ENCODE assay signal across 9 cellular contexts in the genomic region with DNA sequence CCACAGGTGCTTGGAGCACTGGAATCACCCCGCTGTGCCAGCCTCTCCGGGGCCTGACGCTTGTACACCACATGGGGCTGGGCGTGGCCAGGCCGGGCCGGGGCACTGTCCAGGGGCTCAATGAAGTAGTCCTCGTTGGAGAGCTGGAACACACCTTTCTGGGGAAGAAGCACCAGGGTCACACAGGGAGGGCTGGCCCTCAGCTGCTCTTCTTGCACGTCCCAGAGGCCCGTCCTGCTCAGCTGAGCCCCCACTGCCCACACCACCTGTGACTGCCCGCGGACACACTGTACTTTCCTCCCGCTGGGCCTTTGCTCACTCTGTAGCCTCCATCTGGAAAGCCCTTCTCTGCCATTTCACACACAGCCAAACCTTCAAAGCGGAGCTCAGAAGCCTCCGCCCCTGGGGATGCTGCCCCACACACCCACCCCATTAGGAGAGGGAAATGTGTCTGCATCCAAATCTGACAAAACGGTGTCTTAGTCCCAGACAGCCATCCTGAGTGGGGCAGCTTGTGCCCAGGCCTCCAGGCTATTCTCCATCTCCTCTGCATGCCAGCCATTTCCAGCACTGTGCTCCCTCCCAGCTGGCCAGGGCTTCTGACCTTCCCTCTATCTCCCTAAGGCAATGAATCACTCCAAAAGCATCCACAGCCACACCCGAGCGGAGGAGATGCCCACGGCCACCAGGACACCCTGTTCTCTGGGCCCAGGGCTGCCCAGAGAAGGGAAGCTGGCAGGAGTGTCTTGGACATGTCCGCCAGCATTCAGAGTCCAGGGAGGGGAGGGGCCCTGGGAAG. TPM values are rescaled to one million over a fixed set of nuclear protein-coding genes. Genes with fewer than 3 reads are reported as not detected.
DNase-seq lines count a peak whose midpoint lies in the region; ATAC-seq, FAIRE-seq and TF ChIP-seq lines count a peak whose summit lies in the region.
"Not testable (repeated sequence)": the region's sequence is repeated elsewhere in the genome, so short reads cannot be mapped to it uniquely, and the experiment has no call there.
"Had no signal": no experiment of that assay in that cellular context is flagged by ENCODE, and none has a peak within 500 bp of the region (broad histone marks: within the 10 kb centered on the region; RNA-seq: fewer than 3 reads in every experiment).

No MANE protein-coding gene starts in this region.

- POLR2A ChIA-PET in A549 (lab: Yijun Ruan, JAX): interaction anchor here (1.4 to 1.6 kb wide), 2 partner anchors 13 to 75 kb away, joined by 3 to 7 read pairs; partner anchors contain the start of genes ADAMTS7 and MORF4L1

- H3K9me3 Mint-ChIP-seq in chondrocyte (ENCODE audit: low read depth): not testable (repeated sequence)

- peak overlapping the region; percentile 77 to 80 for H3K27ac ChIP-seq in A549

- TF ChIP-seq CTCF in A549 (IDR thresholded peaks at IDR 0.05); chondrocyte (IDR thresholded peaks at IDR 0.05): not testable (repeated sequence)

- not testable (repeated sequence) for H3K9me3 ChIP-seq in A549

- H3K4me3 Mint-ChIP-seq in chondrocyte (ENCODE audit: unreplicated experiment): peak overlapping the region; percentile 44

- peak; percentile 64 to 76 for DNase-seq in A549 (ENCODE audit: low read depth in 1 of 2, low spot score in 1 of 2)
- peak; percentile 11 for DNase-seq in GM04504 (ENCODE audit: low read depth)
- peak; percentile 20 for DNase-seq in NCI-H146 (lab: John Stamatoyannopoulos, UW)
- DNase-seq in T1000 (lab: John Stamatoyannopoulos, UW): peak; percentile 69
- DNase-seq in chondrocyte (ENCODE audit: low spot score): not testable (repeated sequence)
- peak; percentile 50 for DNase-seq in foreskin melanocyte
- DNase-seq in kidney tubule cell (ENCODE audit: low spot score): peak; percentile 31
- DNase-seq in skeletal muscle cell (ENCODE audit: low read depth): peak; percentile 7

- WGBS in A549 (ENCODE audit: missing lambda C conversion rate): 56% methylated on average over 15 of the region's 19 CpGs

- FAIRE-seq in A549 (lab: Jason Lieb, UNC): not testable (repeated sequence)

- H3K27ac Mint-ChIP-seq in chondrocyte (ENCODE audit: unreplicated experiment): peak overlapping the region; percentile 87

- not testable (repeated sequence) for TF ChIP-seq RAD21 in A549 (conservative IDR thresholded peaks at IDR 0.05 in 1 of 2, IDR thresholded peaks at IDR 0.05 in 1 of 2)

- peaks cover 17% of the 10 kb centered on the region for H3K4me1 ChIP-seq in A549

- CTCF ChIA-PET in A549 (lab: Yijun Ruan, JAX): interaction anchor here (0.6 to 8.5 kb wide), 4 partner anchors 13 to 159 kb away, joined by 3 to 85 read pairs (median 4); partner anchors contain the start of gene ADAMTS7

- peak overlapping the region; percentile 63 for H3K4me2 ChIP-seq in A549

- not testable (repeated sequence) for H3K4me3 ChIP-seq in A549; skeletal muscle cell (ENCODE audit: low read depth, low read length)

- H3K27me3 Mint-ChIP-seq in chondrocyte (ENCODE audit: low read depth): not testable (repeated sequence)

- TF ChIP-seq EP300 in A549 (IDR thresholded peaks at IDR 0.05): not testable (repeated sequence)

- peak; percentile 86 to 91 for ATAC-seq in A549

- not testable (repeated sequence) for H3K36me3 Mint-ChIP-seq in chondrocyte (ENCODE audit: low read depth)

- TF ChIP-seq POLR2A in A549 (IDR thresholded peaks at IDR 0.05; ENCODE audit: low read length): not testable (repeated sequence)

- peaks cover 27% of the 10 kb centered on the region for H3K4me1 Mint-ChIP-seq in chondrocyte (ENCODE audit: low read depth)

TF ChIP-seq in A549, 52 proteins besides CTCF, POLR2A, EP300 and RAD21:
- TF ChIP-seq FOSL2 (IDR thresholded peaks at IDR 0.05) (peak; percentile 9; the same call in 1 of the 2 replicates), FOSL2 (CRISPR knock-in tag; IDR thresholded peaks at IDR 0.05) (peak; percentile 65)

RNA-seq across cellular contexts. Expression of gene ADAMTS7, which starts 13.1 kb away (rescaled TPM):
- polyA plus RNA-seq in A549 (2011; rRNA removed) (1.5 and 2.0 TPM in 2 replicates), A549 (2017; fragmentation: RNase III; extraction: RNeasy Plus Mini Kit Qiagen cat#74134 plus additional on column Dnase treatment) (2.7 to 3.2 TPM (median 2.9 TPM) in 3 replicates)
- polyA plus RNA-seq in A549 (2012; cell fraction: cytosol; rRNA removed): 2.2 and 3.3 TPM in 2 replicates
- polyA plus RNA-seq in A549 (2012; cell fraction: nucleus; rRNA removed): 18.1 and 22.2 TPM in 2 replicates
- 3.2 and 5.5 TPM in 2 replicates for polyA minus RNA-seq in A549 (2011; rRNA and poly(A)+ RNA removed)
- total RNA-seq in chondrocyte: 111 to 144 TPM (median 113 TPM) in 3 replicates
- total RNA-seq: T-helper 17 cell had no signal
